ENCODE assay signal across 24 cellular contexts in genomic region chr20:63678667-63679465, GRCh38. TPM values are rescaled to one million over a fixed set of nuclear protein-coding genes. Genes with fewer than 3 reads are reported as not detected.
"Had no signal": no experiment of that assay in that cellular context is flagged by ENCODE, and none has a peak within 500 bp of the region (broad histone marks: within the 10 kb centered on the region; RNA-seq: fewer than 3 reads in every experiment).

No MANE protein-coding gene starts in this region.

- DNase-seq: activated CD4-positive, alpha-beta memory T cell treated with anti-CD3 and anti-CD28 coated beads for 36 hours; activated CD4-positive, alpha-beta T cell treated with anti-CD3 and anti-CD28 coated beads for 4 hours; activated CD8-positive, alpha-beta memory T cell treated with anti-CD3 and anti-CD28 coated beads, Interleukin-2, amount 50 U/mL, for 4 hours; activated T-cell treated with anti-CD3 and anti-CD28 coated beads, Interleukin-2, amount 50 U/mL, for 1 hour; body of pancreas; effector memory CD8-positive, alpha-beta T cell; foreskin fibroblast; hippocampal formation; left cardiac atrium; left ventricle myocardium superior; posterior cingulate gyrus; right cardiac atrium; spleen; stimulated activated CD4-positive, alpha-beta T cell treated with anti-CD3 and anti-CD28 coated beads, Interleukin-2, amount 100 ng/mL, for 48 hours; T-helper 1 cell; upper lobe of right lung had no signal

- H3K27me3 Mint-ChIP-seq: activated CD4-positive, alpha-beta memory T cell treated with anti-CD3 and anti-CD28 coated beads for 36 hours; activated naive CD8-positive, alpha-beta T cell; effector memory CD8-positive, alpha-beta T cell; stimulated activated naive CD8-positive, alpha-beta T cell treated with anti-CD3 and anti-CD28 coated beads, Interleukin-15, Interleukin-2, amounts not matched to agents 100 ng/mL and 50 ng/mL, for 24 hours had no signal

- H3K9me3 Mint-ChIP-seq: activated CD4-positive, alpha-beta memory T cell treated with anti-CD3 and anti-CD28 coated beads for 36 hours; activated T-helper 2 cell treated with anti-CD3 and anti-CD28 coated beads, Interferon-gamma antibody, Interleukin-2, Interleukin-4, amounts not matched to agents 10 μg/mL and 5 μg/mL and 100 μg/mL, durations not matched to agents 14 hours and 24 hours and 36 hours; effector memory CD8-positive, alpha-beta T cell; stimulated activated naive CD8-positive, alpha-beta T cell treated with anti-CD3 and anti-CD28 coated beads, Interleukin-15, Interleukin-2, amounts not matched to agents 100 ng/mL and 50 ng/mL, for 24 hours; T-helper 2 cell treated with Interferon-gamma antibody and Interleukin-4, amounts not matched to agents 5 μg/mL and 100 μg/mL, for 36 hours had no signal

- H3K27ac Mint-ChIP-seq: activated CD4-positive, alpha-beta memory T cell treated with anti-CD3 and anti-CD28 coated beads for 36 hours; activated naive CD8-positive, alpha-beta T cell; activated T-helper 2 cell treated with anti-CD3 and anti-CD28 coated beads, Interferon-gamma antibody, Interleukin-2, Interleukin-4, amounts not matched to agents 10 μg/mL and 5 μg/mL and 100 μg/mL, durations not matched to agents 14 hours and 24 hours and 36 hours; effector memory CD8-positive, alpha-beta T cell; stimulated activated naive CD8-positive, alpha-beta T cell treated with anti-CD3 and anti-CD28 coated beads, Interleukin-15, Interleukin-2, amounts not matched to agents 100 ng/mL and 50 ng/mL, for 24 hours; T-helper 2 cell treated with Interferon-gamma antibody and Interleukin-4, amounts not matched to agents 5 μg/mL and 100 μg/mL, for 36 hours had no signal

- H3K36me3 Mint-ChIP-seq: activated naive CD8-positive, alpha-beta T cell had no signal

- ATAC-seq: body of pancreas; effector memory CD8-positive, alpha-beta T cell; esophagus mucosa; left cardiac atrium; left ventricle myocardium superior; right cardiac atrium; upper lobe of right lung had no signal

- H3K4me3 Mint-ChIP-seq: activated CD4-positive, alpha-beta memory T cell treated with anti-CD3 and anti-CD28 coated beads for 36 hours; activated naive CD8-positive, alpha-beta T cell; effector memory CD8-positive, alpha-beta T cell; stimulated activated naive CD8-positive, alpha-beta T cell treated with anti-CD3 and anti-CD28 coated beads, Interleukin-15, Interleukin-2, amounts not matched to agents 100 ng/mL and 50 ng/mL, for 24 hours; T-helper 2 cell treated with Interferon-gamma antibody and Interleukin-4, amounts not matched to agents 5 μg/mL and 100 μg/mL, for 36 hours had no signal

- H3K27ac ChIP-seq: body of pancreas, cardiac muscle cell, coronary artery, spleen, upper lobe of right lung had no signal

RNA-seq across cellular contexts. Expression of gene TNFRSF6B, which starts 17.6 kb away (rescaled TPM):
- total RNA-seq: activated CD4-positive, alpha-beta memory T cell treated with anti-CD3 and anti-CD28 coated beads for 36 hours; activated CD8-positive, alpha-beta memory T cell treated with anti-CD3 and anti-CD28 coated beads for 36 hours; activated T-helper 2 cell treated with anti-CD3 and anti-CD28 coated beads, Interferon-gamma antibody, Interleukin-2, Interleukin-4, amounts not matched to agents 10 μg/mL and 5 μg/mL and 100 μg/mL, durations not matched to agents 14 hours and 24 hours and 36 hours had no signal
